ENCODE assay signal across 8 cellular contexts in the genomic region with DNA sequence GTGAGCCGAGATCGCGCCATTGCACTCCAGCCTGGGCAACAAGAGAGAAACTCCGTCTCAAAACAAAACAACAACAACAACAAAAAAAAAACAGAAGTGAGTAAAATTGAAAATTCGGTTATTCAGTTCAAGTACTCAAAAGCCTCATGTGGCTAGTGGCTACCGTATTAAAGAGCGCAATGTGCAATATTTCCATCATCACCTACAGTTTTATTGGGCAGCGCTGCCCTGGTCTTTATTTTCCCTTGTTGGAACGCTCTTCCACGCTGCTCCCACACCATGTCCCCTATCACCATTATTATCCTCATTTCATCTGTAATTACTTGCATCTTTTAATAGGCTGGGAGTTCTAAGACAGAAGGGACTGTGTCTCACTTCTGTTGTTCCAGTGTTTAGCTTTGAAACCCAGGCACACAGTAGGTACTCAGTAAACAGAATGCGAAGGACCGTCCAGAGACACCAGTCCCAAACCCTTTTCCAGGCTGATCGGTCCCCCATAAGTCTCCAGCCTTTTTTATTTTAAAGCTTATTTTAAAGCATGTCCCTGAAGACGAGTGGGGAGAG. TPM values are rescaled to one million over a fixed set of nuclear protein-coding genes. Genes with fewer than 3 reads are reported as not detected.
A peak's percentile ranks its signal among the peaks of the same experiment; 100 is the strongest.
DNase-seq lines count a peak whose midpoint lies in the region; ATAC-seq and TF ChIP-seq lines count a peak whose summit lies in the region.

No MANE protein-coding gene starts in this region.

- H3K4me1 Mint-ChIP-seq in CD4-positive, alpha-beta memory T cell = peaks cover 23 to 33% (median 30%) of the 10 kb centered on the region in 4 donors

- TF ChIP-seq POLR2A in IMR-90 (IDR thresholded peaks at IDR 0.05; ENCODE audit: low read depth, low read length) = no peak

- peaks cover 26% of the 10 kb centered on the region for H4K20me1 ChIP-seq in IMR-90 (ENCODE audit: insufficient read depth, low read length)
- no peaks in the 10 kb centered on the region for H4K20me1 ChIP-seq in neural cell (ENCODE audit: insufficient read depth)

- peak overlapping the region; percentile 6 for H2BK5ac ChIP-seq in IMR-90 (ENCODE audit: low read depth, low read length, poor library complexity, severe bottlenecking)

- intact Hi-C loops in CD4-positive, alpha-beta memory T cell (cut with micrococcal nuclease) = loop anchor here (1.0 to 5.0 kb wide), 2 partner anchors 13 to 82 kb away; partner anchors contain the start of genes DPP8 and INTS14
- intact Hi-C loops in IMR-90 (cut with micrococcal nuclease) = loop anchor here (2.0 kb wide), 1 partner anchor 13 kb away; the partner anchor contains the start of gene DPP8

- no peak for TF ChIP-seq CTCF in IMR-90 (conservative IDR thresholded peaks at IDR 0.05; ENCODE audit: low read depth, low read length)
- no peak for TF ChIP-seq CTCF in neural cell (IDR thresholded peaks at IDR 0.05; ENCODE audit: poor library complexity, severe bottlenecking)

- no peaks in the 10 kb centered on the region for H3K9me3 Mint-ChIP-seq in CD4-positive, alpha-beta memory T cell

- peak overlapping the region; percentile 6; the same call in 1 of the 2 replicates for H2BK20ac ChIP-seq in IMR-90 (ENCODE audit: low read depth, low read length)

- peak overlapping the region; percentile 82 for H3K23ac ChIP-seq in IMR-90 (ENCODE audit: low read depth, low read length)

- peak overlapping the region; percentile 59 for H3K4ac ChIP-seq in IMR-90 (ENCODE audit: low read depth, low read length)

- peak overlapping the region; percentile 63 for H3K56ac ChIP-seq in IMR-90 (ENCODE audit: extremely low read depth, insufficient read depth, low read length)

- dilution Hi-C loops in IMR-90 (cut with HindIII; ENCODE audit: low sequenced_read_pairs, unreplicated experiment) = no loop called here

- peak overlapping the region; percentile 88 for H2AFZ ChIP-seq in IMR-90 (replicated peaks; ENCODE audit: low read length, poor library complexity)
- peak overlapping the region; percentile 93 for H2AFZ ChIP-seq in neural cell (ENCODE audit: low read depth, low read length)

- peak overlapping the region; percentile 79 to 90 (median 88) for H3K4me3 Mint-ChIP-seq in CD4-positive, alpha-beta memory T cell

- peak overlapping the region; percentile 58; the same call in 1 of the 2 replicates for H3K14ac ChIP-seq in IMR-90 (replicated peaks; ENCODE audit: low read depth, low read length)

- no peak overlapping the region for H2AK9ac ChIP-seq in IMR-90 (replicated peaks; ENCODE audit: low read depth, low read length, poor library complexity)

- TF ChIP-seq RAD21 in IMR-90 (IDR thresholded peaks at IDR 0.05; ENCODE audit: low read length) = no peak
- TF ChIP-seq RAD21 in neural cell (conservative IDR thresholded peaks at IDR 0.05) = no peak

- H2BK120ac ChIP-seq in IMR-90 (ENCODE audit: low read depth, low read length) = peak overlapping the region; percentile 38; the same call in 1 of the 2 replicates

- no peak for DNase-seq in CD4-positive, alpha-beta memory T cell
- DNase-seq in IMR-90 (no peak), islet precursor cell (no peak), NCI-H1436 treated with DMSO at 0.1 percent for 48 hours (lab: John Stamatoyannopoulos, UW) (no peak), NCI-H2029 (lab: John Stamatoyannopoulos, UW) (no peak)

- no peaks in the 10 kb centered on the region for H3K9me2 ChIP-seq in neural cell (ENCODE audit: insufficient read depth, low read length)

- peak; percentile 2 for ATAC-seq in IMR-90 (ENCODE audit: low read depth)
- no peak for ATAC-seq in HG02798 (IDR thresholded peaks at IDR 0.05; ENCODE audit: poor library complexity, unreplicated experiment)

- no peaks in the 10 kb centered on the region for H3F3A ChIP-seq in neural cell (ENCODE audit: insufficient read depth, low read length, poor library complexity, severe bottlenecking)

- peak overlapping the region; percentile 48 for H3K18ac ChIP-seq in IMR-90 (ENCODE audit: low read depth, low read length)

- H4K91ac ChIP-seq in IMR-90 (ENCODE audit: insufficient read depth, low read depth, low read length) = peak overlapping the region; percentile 69; the same call in 1 of the 2 replicates

- H3K4me2 ChIP-seq in IMR-90 (ENCODE audit: low read depth, low read length) (peak overlapping the region; percentile 64), neural cell (ENCODE audit: low read length) (peak overlapping the region; percentile 62)

- peak overlapping the region; percentile 67 for H3K27ac ChIP-seq in CD4-positive, alpha-beta memory T cell (ENCODE audit: low read depth, low read length)
- H3K27ac ChIP-seq in IMR-90 (ENCODE audit: insufficient read depth, low read length) (peak overlapping the region; percentile 54), ectodermal cell (ENCODE audit: insufficient read depth, low read depth, low read length, poor library complexity, severe bottlenecking) (peak overlapping the region; percentile 23), neural cell (ENCODE audit: low read length) (peak overlapping the region; percentile 95)

- H2BK15ac ChIP-seq in IMR-90 (ENCODE audit: low read depth, low read length) = peak overlapping the region; percentile 51; the same call in 2 of the 3 replicates

- H3K79me1 ChIP-seq in IMR-90 (ENCODE audit: low read depth in 1 of 2, low read length in 2 of 2) = peaks cover 15 to 37% of the 10 kb centered on the region in 2 experiments

- no peaks in the 10 kb centered on the region for H3K9me3 ChIP-seq in CD4-positive, alpha-beta memory T cell (ENCODE audit: control insufficient read depth in 1 of 2, low read length in 2 of 2)
- H3K9me3 ChIP-seq in IMR-90 (ENCODE audit: control insufficient read depth, insufficient read depth, low read length) (no peaks in the 10 kb centered on the region), ectodermal cell (ENCODE audit: control insufficient read depth, low read length) (no peaks in the 10 kb centered on the region), neural cell (ENCODE audit: low read length) (no peaks in the 10 kb centered on the region)

- CTCF ChIA-PET in CD4-positive, alpha-beta memory T cell (lab: Charles Lee; ENCODE audit: partially characterized antibody) = interaction anchor here (1.1 kb wide), 1 partner anchor 109 kb away, joined by 3 read pairs; no protein-coding TSS in a partner anchor
- CTCF ChIA-PET in IMR-90 (lab: Yijun Ruan, JAX) = interaction anchor here (0.6 to 1.6 kb wide), 3 partner anchors 13 to 1252 kb away, joined by 3 to 4 read pairs (median 3); no protein-coding TSS in a partner anchor

- peaks cover 39% of the 10 kb centered on the region for H3K79me2 ChIP-seq in neural cell (replicated peaks; ENCODE audit: insufficient read depth, low read length)

- 13% methylated on average over 6 of the region's 14 CpGs; no CpG with 5 or more reads in 1 of the 2 experiments for WGBS in IMR-90 (ENCODE audit: extremely low coverage in 2 of 2, insufficient read length in 1 of 2), 2 experiments
- 64 to 67% methylated on average over 14 of the region's 14 CpGs for WGBS in ectodermal cell, 2 experiments

- no TSS peak for BruUV-seq in IMR-90 (replicated peaks; lab: Mats Ljungman, UMichigan)

- no peak for TF ChIP-seq EP300 in neural cell (conservative IDR thresholded peaks at IDR 0.05; ENCODE audit: poor library complexity, severe bottlenecking)

- peak overlapping the region; percentile 55 to 95 (median 87) for H3K27ac Mint-ChIP-seq in CD4-positive, alpha-beta memory T cell

- in situ Hi-C loops in IMR-90 (cut with MboI; ENCODE audit: low sequenced_read_pairs) = no loop called here

- H3K9ac ChIP-seq in IMR-90 (ENCODE audit: low read depth, low read length) (peak overlapping the region; percentile 79), neural cell (ENCODE audit: low read length) (peak overlapping the region; percentile 96)

- POLR2A ChIA-PET in CD4-positive, alpha-beta memory T cell (lab: Charles Lee; ENCODE audit: partially characterized antibody) = interaction anchor here (1.0 to 3.6 kb wide), 5 partner anchors 13 to 339 kb away, joined by 3 to 36 read pairs (median 7); partner anchors contain the start of genes DPP8, INTS14 and RAB11A
- POLR2A ChIA-PET in IMR-90 (lab: Charles Lee; ENCODE audit: unreplicated experiment) = no interaction called here

- H3K27me3 Mint-ChIP-seq in CD4-positive, alpha-beta memory T cell = no peaks in the 10 kb centered on the region

- H3K36me3 ChIP-seq in CD4-positive, alpha-beta memory T cell (ENCODE audit: insufficient read depth, low read length) = no peaks in the 10 kb centered on the region
- H3K36me3 ChIP-seq in IMR-90 (ENCODE audit: control insufficient read depth, insufficient read depth, low read length) = peaks cover 2% of the 10 kb centered on the region; the same call in 1 of the 2 replicates
- H3K36me3 ChIP-seq in ectodermal cell (ENCODE audit: control insufficient read depth, insufficient read depth, low read length) = no peaks in the 10 kb centered on the region
- H3K36me3 ChIP-seq in neural cell (ENCODE audit: insufficient read depth, low read length) = no peaks in the 10 kb centered on the region

- no peak overlapping the region for H2AK5ac ChIP-seq in IMR-90 (ENCODE audit: low read depth, low read length)

- no peaks in the 10 kb centered on the region for H3K27me3 ChIP-seq in CD4-positive, alpha-beta memory T cell (ENCODE audit: insufficient read depth, low read length)
- no peaks in the 10 kb centered on the region for H3K27me3 ChIP-seq in IMR-90 (ENCODE audit: control insufficient read depth, insufficient read depth, low read length)
- H3K27me3 ChIP-seq in ectodermal cell (ENCODE audit: control insufficient read depth, insufficient read depth, low read length, poor library complexity, severe bottlenecking) = no peaks in the 10 kb centered on the region
- no peaks in the 10 kb centered on the region for H3K27me3 ChIP-seq in neural cell (ENCODE audit: insufficient read depth, low read depth, low read length)

- H3K9me1 ChIP-seq in IMR-90 (ENCODE audit: insufficient read depth, low read length) = peaks cover 18% of the 10 kb centered on the region

- H3K4me1 ChIP-seq in CD4-positive, alpha-beta memory T cell (ENCODE audit: insufficient read depth, low read length) = peaks cover 24% of the 10 kb centered on the region
- H3K4me1 ChIP-seq in IMR-90 (ENCODE audit: control insufficient read depth, insufficient read depth, low read length) = peaks cover 10% of the 10 kb centered on the region
- H3K4me1 ChIP-seq in ectodermal cell (ENCODE audit: control insufficient read depth, insufficient read depth, low read length) = peaks cover 8% of the 10 kb centered on the region

- peak overlapping the region; percentile 52 to 93 for H3K4me3 ChIP-seq in CD4-positive, alpha-beta memory T cell (ENCODE audit: low read length in 2 of 2)
- H3K4me3 ChIP-seq in IMR-90 (ENCODE audit: insufficient read depth, low read depth, low read length) (peak overlapping the region; percentile 41), ectodermal cell (ENCODE audit: insufficient read depth, low read depth, low read length) (peak overlapping the region; percentile 87), neural cell (ENCODE audit: low read length) (peak overlapping the region; percentile 98)

- peak overlapping the region; percentile 61 to 86 for H4K8ac ChIP-seq in IMR-90 (ENCODE audit: low read depth in 2 of 2, low read length in 2 of 2)

- peaks cover 0 to 3% of the 10 kb centered on the region in 2 donors for H3K36me3 Mint-ChIP-seq in CD4-positive, alpha-beta memory T cell

- H4K5ac ChIP-seq in IMR-90 (ENCODE audit: low read depth, low read length) = peak overlapping the region; percentile 74

RNA-seq across cellular contexts. Expression of gene HACD3, which starts 0.4 kb away (rescaled TPM):
- 10 to 100 TPM; 23.1 to 23.8 TPM for total RNA-seq in CD4-positive, alpha-beta memory T cell
- 10 to 100 TPM; 35.6 to 35.9 TPM for polyA plus RNA-seq in CD4-positive, alpha-beta memory T cell
- 131 and 169 TPM in 2 replicates for total RNA-seq in IMR-90 (2012; rRNA removed)
- polyA plus RNA-seq in IMR-90 (2012; rRNA removed) = 56.7 and 60.9 TPM in 2 replicates
- 21.5 and 25.8 TPM in 2 replicates for polyA plus RNA-seq in IMR-90 (2012; cell fraction: cytosol; rRNA removed)
- polyA plus RNA-seq in IMR-90 (2012; cell fraction: nucleus; rRNA removed; ENCODE audit: low replicate concordance) = 8.2 and 21.9 TPM in 2 replicates
- 192 TPM for polyA plus RNA-seq in ectodermal cell (2013, experiment 1 of 4)
- polyA plus RNA-seq in ectodermal cell (2013, experiment 2 of 4) = 211 TPM
- 200 TPM for polyA plus RNA-seq in ectodermal cell (2013, experiment 3 of 4)
- polyA plus RNA-seq in ectodermal cell (2013, experiment 4 of 4) = 217 TPM
- polyA plus RNA-seq in neural cell = 170 and 177 TPM in 2 replicates
- polyA minus RNA-seq in neural cell = 175 and 187 TPM in 2 replicates

RNA-seq across cellular contexts. Expression of gene DPP8, which starts 12.3 kb away (rescaled TPM):
- 10 to 100 TPM; 54.0 to 58.6 TPM for total RNA-seq in CD4-positive, alpha-beta memory T cell
- polyA plus RNA-seq in CD4-positive, alpha-beta memory T cell = 10 to 100 TPM; 39.2 to 51.6 TPM
- total RNA-seq in IMR-90 (2012; rRNA removed) = 29.4 and 35.6 TPM in 2 replicates
- 10.1 and 10.7 TPM in 2 replicates for polyA plus RNA-seq in IMR-90 (2012; rRNA removed)
- 4.5 and 4.8 TPM in 2 replicates for polyA plus RNA-seq in IMR-90 (2012; cell fraction: cytosol; rRNA removed)
- polyA plus RNA-seq in IMR-90 (2012; cell fraction: nucleus; rRNA removed; ENCODE audit: low replicate concordance) = 4.1 and 15.2 TPM in 2 replicates
- 18.4 TPM for polyA plus RNA-seq in ectodermal cell (2013, experiment 1 of 4)
- polyA plus RNA-seq in ectodermal cell (2013, experiment 2 of 4) = 21.3 TPM
- 15.7 TPM for polyA plus RNA-seq in ectodermal cell (2013, experiment 3 of 4)
- polyA plus RNA-seq in ectodermal cell (2013, experiment 4 of 4) = 19.6 TPM
- polyA plus RNA-seq in neural cell = 18.0 and 18.6 TPM in 2 replicates
- polyA minus RNA-seq in neural cell = 47.7 and 52.9 TPM in 2 replicates

Comparison
In these comparisons a context has a peak if more than half of its experiments do, and no peak if none do; other contexts are left out.
1. H3K27ac ChIP-seq: peak in every context shown above with its lines; median percentile 95 in neural cell; 67 in CD4-positive, alpha-beta memory T cell; 54 in IMR-90; 23 in ectodermal cell.
2. H3K4me3 ChIP-seq: peak in every context shown above with its lines; median percentile 98 in neural cell; 87 in ectodermal cell; 72 in CD4-positive, alpha-beta memory T cell; 41 in IMR-90.